1 cellular context compared by ENCODE assay signal in genomic region chr17:64661981-64662773, GRCh38.
A peak's percentile ranks its signal among the peaks of the same experiment; 100 is the strongest.
TF ChIP-seq lines count a peak whose summit lies in the region.

Gene SMURF2, minus strand, starts transcription at chr17:64662307. Its CDS starts 427 bp downstream, at chr17:64661880.

TF ChIP-seq in GM12878, 131 proteins besides CTCF, POLR2A, EP300 and RAD21 (continued from another document and continues in another):
- TF ChIP-seq SP1 (IDR thresholded peaks at IDR 0.05; ENCODE audit: low read depth, low read length) (no peak), USF2 (IDR thresholded peaks at IDR 0.05; ENCODE audit: borderline replicate concordance, low read depth, low read length) (no peak), RUNX3 (IDR thresholded peaks at IDR 0.05; ENCODE audit: low read length) (no peak), TCF12 (IDR thresholded peaks at IDR 0.05; ENCODE audit: low read depth, low read length) (0 out of 2 replicates have a peak, but pooled peaks have one; percentile 10), JUNB (IDR thresholded peaks at IDR 0.05) (no peak), RELA (IDR thresholded peaks at IDR 0.05; ENCODE audit: borderline replicate concordance, partially characterized antibody) (peak; percentile 53), CUX1 (IDR thresholded peaks at IDR 0.05; ENCODE audit: insufficient replicate concordance, low read depth, low read length) (no peak), RFX5 (IDR thresholded peaks at IDR 0.05; ENCODE audit: low read depth, low read length) (no peak), PBX3 (IDR thresholded peaks at IDR 0.05; ENCODE audit: insufficient replicate concordance, low read depth, low read length) (no peak), NFXL1 (IDR thresholded peaks at IDR 0.05; ENCODE audit: borderline replicate concordance) (peak; percentile 83; the same call in 1 of the 2 replicates), ATF3 (IDR thresholded peaks at IDR 0.05; ENCODE audit: borderline replicate concordance, extremely low read depth, low read depth, low read length) (no peak), E4F1 (IDR thresholded peaks at IDR 0.05; ENCODE audit: borderline replicate concordance, partially characterized antibody) (no peak), TBL1XR1 (IDR thresholded peaks at IDR 0.05; ENCODE audit: low read depth, low read length) (no peak), SMARCA5 (IDR thresholded peaks at IDR 0.05) (peak; percentile 82; the same call in 1 of the 2 replicates), CEBPZ (IDR thresholded peaks at IDR 0.05; ENCODE audit: low read depth, low read length) (no peak), KLF5 (IDR thresholded peaks at IDR 0.05; ENCODE audit: partially characterized antibody) (no peak), YBX1 (IDR thresholded peaks at IDR 0.05) (no peak), JUND (IDR thresholded peaks at IDR 0.05; ENCODE audit: low read depth, low read length) (no peak), PML (IDR thresholded peaks at IDR 0.05; ENCODE audit: low read length) (no peak; the same call in 1 of the 2 replicates), SKIL (IDR thresholded peaks at IDR 0.05; ENCODE audit: low read depth, poor library complexity, severe bottlenecking) (no peak), ESRRA (IDR thresholded peaks at IDR 0.05; ENCODE audit: low read length) (no peak), RAD51 (IDR thresholded peaks at IDR 0.05) (no peak), WRNIP1 (IDR thresholded peaks at IDR 0.05; ENCODE audit: borderline replicate concordance, low read depth, low read length) (no peak), HSF1 (IDR thresholded peaks at IDR 0.05; ENCODE audit: low read depth, low read length) (no peak), REST (IDR thresholded peaks at IDR 0.05; ENCODE audit: low read depth, low read length) (no peak), EGR1 (IDR thresholded peaks at IDR 0.05; ENCODE audit: borderline replicate concordance in 1 of 2, low read depth in 2 of 2, low read length in 2 of 2) (peak in 1 of 2 experiments; percentile 93; a peak in 2 of 3 replicates), SIX5 (IDR thresholded peaks at IDR 0.05; ENCODE audit: low read depth, low read length, severe bottlenecking) (no peak), STAT3 (IDR thresholded peaks at IDR 0.05; ENCODE audit: low read depth, low read length) (no peak), TARDBP (IDR thresholded peaks at IDR 0.05; ENCODE audit: borderline replicate concordance) (no peak), LARP7 (IDR thresholded peaks at IDR 0.05) (no peak; the same call in 1 of the 2 replicates), BHLHE40 (IDR thresholded peaks at IDR 0.05; ENCODE audit: borderline replicate concordance in 1 of 2, low read depth in 2 of 2, low read length in 1 of 2) (peak in 1 of 2 experiments; percentile 79; a peak in 2 of 4 replicates), SUPT20H (IDR thresholded peaks at IDR 0.05; ENCODE audit: borderline replicate concordance, control insufficient read depth, low read depth, low read length) (no peak), USF1 (IDR thresholded peaks at IDR 0.05; ENCODE audit: borderline replicate concordance, extremely low read length, insufficient read depth, low read depth, low read length) (no peak)
